In genomic region chr5:96687080-96687479, GRCh38 we compare ENCODE assay signal across 17 cellular contexts. TPM values are rescaled to one million over a fixed set of nuclear protein-coding genes. Genes with fewer than 3 reads are reported as not detected.
DNase-seq lines count a peak whose midpoint lies in the region; ATAC-seq and TF ChIP-seq lines count a peak whose summit lies in the region.
"Had no signal": no experiment of that assay in that cellular context is flagged by ENCODE, and none has a peak within 500 bp of the region (broad histone marks: within the 10 kb centered on the region; RNA-seq: fewer than 3 reads in every experiment).

No MANE protein-coding gene starts in this region.

- H3K79me2 ChIP-seq in PC-9 (ENCODE audit: low read depth), result peaks cover 46% of the 10 kb centered on the region

- H3K27me3 ChIP-seq in PC-9 (ENCODE audit: insufficient read depth, low read depth), result no peaks in the 10 kb centered on the region
- H3K27me3 ChIP-seq: brain microvascular endothelial cell, heart right ventricle, right atrium auricular region, testis had no signal

- no peaks in the 10 kb centered on the region for H3K27me3 Mint-ChIP-seq in activated naive CD4-positive, alpha-beta T cell treated with anti-CD3 and anti-CD28 coated beads for 36 hours (ENCODE audit: low read depth)
- H3K27me3 Mint-ChIP-seq in effector memory CD8-positive, alpha-beta T cell, result no peaks in the 10 kb centered on the region
- H3K27me3 Mint-ChIP-seq in stimulated activated memory B cell treated with anti-CD40 and anti-IgM and Interleukin-4, amounts not matched to agents 10 μg/mL and 1 μg/mL and 100 μg/mL, for 72 hours, result no peaks in the 10 kb centered on the region
- H3K27me3 Mint-ChIP-seq: activated naive CD8-positive, alpha-beta T cell treated with anti-CD3 and anti-CD28 coated beads, Interleukin-2, amount 10 ng/mL, durations not matched to agents 7 days and 5 days had no signal

- peak overlapping the region; percentile 41; the same call in 1 of the 2 replicates for H3K4me2 ChIP-seq in PC-9
- H3K4me2 ChIP-seq: GM23338 had no signal

- H3K36me3 Mint-ChIP-seq in activated naive CD4-positive, alpha-beta T cell treated with anti-CD3 and anti-CD28 coated beads, Interleukin-2, amount 50 U/mL, for 72 hours, result no peaks in the 10 kb centered on the region
- H3K36me3 Mint-ChIP-seq in activated naive CD4-positive, alpha-beta T cell treated with anti-CD3 and anti-CD28 coated beads for 36 hours (ENCODE audit: low read depth), result peaks cover 2% of the 10 kb centered on the region
- H3K36me3 Mint-ChIP-seq in effector memory CD8-positive, alpha-beta T cell (ENCODE audit: insufficient read depth), result peaks cover 13% of the 10 kb centered on the region
- H3K36me3 Mint-ChIP-seq in stimulated activated memory B cell treated with anti-CD40 and anti-IgM and Interleukin-4, amounts not matched to agents 10 μg/mL and 1 μg/mL and 100 μg/mL, for 72 hours, result peaks cover 15% of the 10 kb centered on the region

- DNase-seq in activated naive CD4-positive, alpha-beta T cell treated with anti-CD3 and anti-CD28 coated beads, Interleukin-2, amount 50 U/mL, for 72 hours (ENCODE audit: low spot score in 2 of 2), result no peak
- no peak for DNase-seq in activated naive CD4-positive, alpha-beta T cell treated with anti-CD3 and anti-CD28 coated beads for 36 hours
- DNase-seq in PC-9, result no peak
- DNase-seq in effector memory CD8-positive, alpha-beta T cell, result no peak
- DNase-seq in COLO668 (lab: John Stamatoyannopoulos, UW; ENCODE audit: unreplicated experiment), result no peak
- no peak for DNase-seq in activated gamma-delta T cell treated with Interleukin-2 at 50 U/mL for 16 hours
- DNase-seq in cerebellum (ENCODE audit: low spot score), result no peak
- DNase-seq: activated CD4-positive, alpha-beta T cell treated with anti-CD3 and anti-CD28 coated beads, Interleukin-2, amount 50 U/mL, for 4 hours; activated naive CD8-positive, alpha-beta T cell treated with anti-CD3 and anti-CD28 coated beads, Interleukin-2, amount 10 ng/mL, durations not matched to agents 7 days and 5 days; cortex of kidney; GF-D8; heart right ventricle; testis had no signal

- BruUV-seq in PC-9 (replicated peaks; lab: Mats Ljungman, UMichigan), result no TSS peak

- H3K27ac Mint-ChIP-seq in activated naive CD4-positive, alpha-beta T cell treated with anti-CD3 and anti-CD28 coated beads, Interleukin-2, amount 50 U/mL, for 72 hours, result no peak overlapping the region
- no peak overlapping the region for H3K27ac Mint-ChIP-seq in activated naive CD4-positive, alpha-beta T cell treated with anti-CD3 and anti-CD28 coated beads for 36 hours
- H3K27ac Mint-ChIP-seq in effector memory CD8-positive, alpha-beta T cell, result peak overlapping the region; percentile 6 to 84
- H3K27ac Mint-ChIP-seq in stimulated activated memory B cell treated with anti-CD40 and anti-IgM and Interleukin-4, amounts not matched to agents 10 μg/mL and 1 μg/mL and 100 μg/mL, for 72 hours, result peak overlapping the region; percentile 7
- H3K27ac Mint-ChIP-seq: activated naive CD8-positive, alpha-beta T cell treated with anti-CD3 and anti-CD28 coated beads, Interleukin-2, amount 10 ng/mL, durations not matched to agents 7 days and 5 days; GM23338 had no signal

- peaks cover 4% of the 10 kb centered on the region; the same call in 1 of the 2 replicates for H4K20me1 ChIP-seq in PC-9 (ENCODE audit: insufficient read depth)

- H3K27ac ChIP-seq in PC-9, result peak overlapping the region; percentile 10
- H3K27ac ChIP-seq: heart right ventricle, right atrium auricular region, testis had no signal

- H3K4me3 ChIP-seq in PC-9, result no peak overlapping the region; the same call in 1 of the 2 replicates
- H3K4me3 ChIP-seq: GM23338, right atrium auricular region, testis had no signal

- CTCF ChIA-PET in activated naive CD4-positive, alpha-beta T cell treated with anti-CD3 and anti-CD28 coated beads for 36 hours (lab: Charles Lee), result interaction anchor here (1.2 to 5.1 kb wide), 5 partner anchors 9 to 73 kb away, joined by 4 to 42 read pairs (median 6); no protein-coding TSS in a partner anchor
- CTCF ChIA-PET in PC-9 (lab: Charles Lee), result interaction anchor here (2.1 kb wide), 1 partner anchor 73 kb away, joined by 16 read pairs; no protein-coding TSS in a partner anchor

- H3K9me2 ChIP-seq in PC-9 (ENCODE audit: insufficient read depth), result no peaks in the 10 kb centered on the region

- no peaks in the 10 kb centered on the region for H3K9me3 ChIP-seq in PC-9 (ENCODE audit: insufficient read depth, low read depth)
- H3K9me3 ChIP-seq: heart right ventricle, right atrium auricular region, testis had no signal

- peaks cover 13% of the 10 kb centered on the region; the same call in 1 of the 2 replicates for H3F3A ChIP-seq in PC-9 (ENCODE audit: insufficient read depth, low read depth)

- peak; percentile 41 to 50 for ATAC-seq in activated naive CD4-positive, alpha-beta T cell treated with anti-CD3 and anti-CD28 coated beads, Interleukin-2, amount 50 U/mL, for 72 hours
- ATAC-seq in effector memory CD8-positive, alpha-beta T cell (replicated peaks), result no peak
- ATAC-seq in stimulated activated memory B cell treated with anti-CD40 and anti-IgM and Interleukin-4, amounts not matched to agents 10 μg/mL and 1 μg/mL and 100 μg/mL, for 72 hours, result no peak

- intact Hi-C loops in activated naive CD4-positive, alpha-beta T cell treated with anti-CD3 and anti-CD28 coated beads for 36 hours (cut with micrococcal nuclease), result loop anchor here (1.0 kb wide), 1 partner anchor 24 kb away; no protein-coding TSS in a partner anchor
- intact Hi-C loops in PC-9 (cut with micrococcal nuclease; ENCODE audit: unreplicated experiment), result loop anchor here (5.0 to 10.0 kb wide), 2 partner anchors 342 to 475 kb away; no protein-coding TSS in a partner anchor

- H3K4me3 Mint-ChIP-seq in activated naive CD4-positive, alpha-beta T cell treated with anti-CD3 and anti-CD28 coated beads for 36 hours, result no peak overlapping the region
- peak overlapping the region in 1 of 2 donors; percentile 9 for H3K4me3 Mint-ChIP-seq in effector memory CD8-positive, alpha-beta T cell
- no peak overlapping the region for H3K4me3 Mint-ChIP-seq in stimulated activated memory B cell treated with anti-CD40 and anti-IgM and Interleukin-4, amounts not matched to agents 10 μg/mL and 1 μg/mL and 100 μg/mL, for 72 hours
- H3K4me3 Mint-ChIP-seq: GM23338 had no signal

- POLR2A ChIA-PET in PC-9 (lab: Charles Lee; ENCODE audit: unreplicated experiment), result interaction anchor here (1.0 kb wide), 1 partner anchor 24 kb away, joined by 3 read pairs; no protein-coding TSS in a partner anchor

- H3K4me1 Mint-ChIP-seq in activated naive CD4-positive, alpha-beta T cell treated with anti-CD3 and anti-CD28 coated beads for 36 hours (ENCODE audit: low read depth), result peaks cover 18% of the 10 kb centered on the region
- peaks cover 28 to 38% of the 10 kb centered on the region in 2 donors for H3K4me1 Mint-ChIP-seq in effector memory CD8-positive, alpha-beta T cell (ENCODE audit: low read depth in 2 of 2)
- peaks cover 25% of the 10 kb centered on the region for H3K4me1 Mint-ChIP-seq in stimulated activated memory B cell treated with anti-CD40 and anti-IgM and Interleukin-4, amounts not matched to agents 10 μg/mL and 1 μg/mL and 100 μg/mL, for 72 hours

- peaks cover 9% of the 10 kb centered on the region; the same call in 1 of the 2 replicates for H3K4me1 ChIP-seq in PC-9 (replicated peaks; ENCODE audit: insufficient read depth)
- H3K4me1 ChIP-seq: testis had no signal

- 0 out of 2 replicates have a peak, but pooled peaks cover 12% of the 10 kb centered on the region for H3K36me3 ChIP-seq in PC-9 (ENCODE audit: low read depth)

- H3K9me3 Mint-ChIP-seq in activated naive CD4-positive, alpha-beta T cell treated with anti-CD3 and anti-CD28 coated beads, Interleukin-2, amount 50 U/mL, for 72 hours, result no peaks in the 10 kb centered on the region
- H3K9me3 Mint-ChIP-seq in activated naive CD4-positive, alpha-beta T cell treated with anti-CD3 and anti-CD28 coated beads for 36 hours, result no peaks in the 10 kb centered on the region
- no peaks in the 10 kb centered on the region for H3K9me3 Mint-ChIP-seq in effector memory CD8-positive, alpha-beta T cell
- no peaks in the 10 kb centered on the region for H3K9me3 Mint-ChIP-seq in stimulated activated memory B cell treated with anti-CD40 and anti-IgM and Interleukin-4, amounts not matched to agents 10 μg/mL and 1 μg/mL and 100 μg/mL, for 72 hours
- H3K9me3 Mint-ChIP-seq: activated naive CD8-positive, alpha-beta T cell treated with anti-CD3 and anti-CD28 coated beads, Interleukin-2, amount 10 ng/mL, durations not matched to agents 7 days and 5 days; GM23338 had no signal

- H2AFZ ChIP-seq in PC-9, result no peak overlapping the region
- H2AFZ ChIP-seq: GM23338 had no signal

- no peak for TF ChIP-seq CTCF in PC-9 (conservative IDR thresholded peaks at IDR 0.05)

RNA-seq across cellular contexts. Expression of gene CAST, which starts 24.9 kb away (rescaled TPM):
- total RNA-seq in activated naive CD4-positive, alpha-beta T cell treated with anti-CD3 and anti-CD28 coated beads, Interleukin-2, amount 50 U/mL, for 72 hours, result 100 to 1,000 TPM in 1 of 2 donors, 10 to 100 TPM in 1; 97.5 to 169 TPM
- 100 to 1,000 TPM; 118 to 122 TPM for total RNA-seq in activated naive CD4-positive, alpha-beta T cell treated with anti-CD3 and anti-CD28 coated beads for 36 hours
- total RNA-seq in PC-9 (2021) (234 and 289 TPM in 2 replicates), cerebellum (26.0 TPM)

Comparison
In these comparisons a context has a peak if more than half of its experiments do, and no peak if none do; other contexts are left out.
1. ATAC-seq: peak in activated naive CD4-positive, alpha-beta T cell treated with anti-CD3 and anti-CD28 coated beads, Interleukin-2, amount 50 U/mL, for 72 hours (2 of 2); none in effector memory CD8-positive, alpha-beta T cell (single experiment) and stimulated activated memory B cell treated with anti-CD40 and anti-IgM and Interleukin-4, amounts not matched to agents 10 μg/mL and 1 μg/mL and 100 μg/mL, for 72 hours (single experiment).
2. H3K27ac Mint-ChIP-seq: peak in effector memory CD8-positive, alpha-beta T cell (2 of 2) and stimulated activated memory B cell treated with anti-CD40 and anti-IgM and Interleukin-4, amounts not matched to agents 10 μg/mL and 1 μg/mL and 100 μg/mL, for 72 hours (single experiment); none in activated naive CD4-positive, alpha-beta T cell treated with anti-CD3 and anti-CD28 coated beads, Interleukin-2, amount 50 U/mL, for 72 hours (0 of 2) and activated naive CD4-positive, alpha-beta T cell treated with anti-CD3 and anti-CD28 coated beads for 36 hours (single experiment).